Comparison of ENCODE assay signal across 1 cellular context in the genomic region with DNA sequence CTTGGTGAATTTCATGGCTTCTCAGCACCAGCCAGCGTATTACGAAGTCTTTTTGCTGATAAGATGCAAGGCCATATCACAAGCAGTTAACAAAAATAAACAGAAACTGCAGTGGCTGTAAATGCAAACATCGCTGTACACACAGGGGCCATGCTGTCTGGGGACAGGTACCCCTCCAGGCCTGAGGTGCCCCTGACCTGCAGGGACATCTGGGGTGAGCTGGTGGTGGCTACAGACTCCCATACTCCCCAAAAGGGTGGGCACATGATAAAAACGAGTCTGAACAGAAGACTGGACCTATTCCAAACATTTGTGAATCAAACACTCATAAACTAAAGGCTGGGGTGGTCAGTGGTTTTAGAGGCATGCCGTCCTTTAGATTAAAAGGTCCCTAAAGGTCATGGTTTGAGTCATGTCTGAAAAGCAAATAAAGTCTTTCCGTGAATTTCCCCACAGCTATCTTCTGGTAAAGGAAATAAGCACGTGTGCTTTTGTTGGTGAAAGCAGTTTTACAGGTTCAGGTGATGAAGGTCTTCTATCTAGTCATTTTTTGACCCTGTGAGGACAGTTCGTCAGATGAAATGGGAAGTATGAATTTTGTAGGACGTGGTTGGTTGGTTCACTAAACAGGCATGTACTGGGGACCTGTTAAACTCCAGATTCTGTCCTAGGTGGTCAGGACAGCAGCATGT.
TF ChIP-seq lines count a peak whose summit lies in the region.

No MANE protein-coding gene starts in this region.

TF ChIP-seq in GM12878, 131 proteins besides CTCF, POLR2A, EP300 and RAD21 (continued from another document):
- TF ChIP-seq, protein P1, sequence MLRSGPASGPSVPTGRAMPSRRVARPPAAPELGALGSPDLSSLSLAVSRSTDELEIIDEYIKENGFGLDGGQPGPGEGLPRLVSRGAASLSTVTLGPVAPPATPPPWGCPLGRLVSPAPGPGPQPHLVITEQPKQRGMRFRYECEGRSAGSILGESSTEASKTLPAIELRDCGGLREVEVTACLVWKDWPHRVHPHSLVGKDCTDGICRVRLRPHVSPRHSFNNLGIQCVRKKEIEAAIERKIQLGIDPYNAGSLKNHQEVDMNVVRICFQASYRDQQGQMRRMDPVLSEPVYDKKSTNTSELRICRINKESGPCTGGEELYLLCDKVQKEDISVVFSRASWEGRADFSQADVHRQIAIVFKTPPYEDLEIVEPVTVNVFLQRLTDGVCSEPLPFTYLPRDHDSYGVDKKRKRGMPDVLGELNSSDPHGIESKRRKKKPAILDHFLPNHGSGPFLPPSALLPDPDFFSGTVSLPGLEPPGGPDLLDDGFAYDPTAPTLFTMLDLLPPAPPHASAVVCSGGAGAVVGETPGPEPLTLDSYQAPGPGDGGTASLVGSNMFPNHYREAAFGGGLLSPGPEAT (IDR thresholded peaks at IDR 0.05; ENCODE audit: low read depth), result no peak; the same call in 1 of the 2 replicates
- TF ChIP-seq NFIC (IDR thresholded peaks at IDR 0.05; ENCODE audit: low read depth, low read length), result peak; percentile 67
